28 cellular contexts compared by ENCODE assay signal in genomic region chr10:4918236-4918635, GRCh38.
"Had no signal": no experiment of that assay in that cellular context is flagged by ENCODE, and none has a peak within 500 bp of the region (broad histone marks: within the 10 kb centered on the region; RNA-seq: fewer than 3 reads in every experiment).

No MANE protein-coding gene starts in this region.

- H3K27me3 ChIP-seq: body of pancreas, Peyer's patch, SJSA1 had no signal

- H3K4me1 ChIP-seq: body of pancreas, Peyer's patch, SJSA1 had no signal

- DNase-seq: activated CD4-positive, alpha-beta T cell treated with anti-CD3 and anti-CD28 coated beads, Interleukin-2, amount 10 ng/mL, durations not matched to agents 24 days and 14 days; activated CD4-positive, alpha-beta T cell treated with anti-CD3 and anti-CD28 coated beads, Interleukin-2, amount 50 U/mL, for 4 hours; activated CD8-positive, alpha-beta T cell treated with anti-CD3 and anti-CD28 coated beads, Interleukin-2, amount 10 ng/mL, durations not matched to agents 7 days and 5 days; activated gamma-delta T cell; activated naive CD4-positive, alpha-beta T cell treated with Interleukin-2 at 50 U/mL for 16 hours; activated naive CD8-positive, alpha-beta T cell treated with anti-CD3 and anti-CD28 coated beads, Interleukin-2, amount 10 ng/mL, durations not matched to agents 7 days and 5 days; activated T-cell treated with anti-CD3 and anti-CD28 coated beads, Interleukin-2, amount 50 U/mL, for 24 hours; body of pancreas; central memory CD4-positive, alpha-beta T cell; Kasumi-1; KG1; MM.1S; MV-4-11; NCI-H1092; NCI-H1436 treated with DMSO at 0.1 percent for 48 hours; NCI-H1694 treated with DMSO at 0.1 percent for 48 hours; NCI-H2029; NCI-H446; NCI-H510A treated with DMSO at 0.1 percent for 48 hours; NCI-H526 treated with DMSO at 0.1 percent for 48 hours; NCI-H82; NK-92 treated with Interleukin-12 subunit alpha and Interleukin-12 subunit beta, amount 100 ng/mL, for 24 hours; PC-3; Peyer's patch; RPMI8226; SHP77 treated with DMSO at 0.1 percent for 48 hours; SK-N-SH had no signal

- H3K9ac ChIP-seq: SK-N-SH had no signal

- H3K27ac ChIP-seq: body of pancreas, Peyer's patch, SJSA1 had no signal

- H3K4me2 ChIP-seq: SK-N-SH had no signal

- ATAC-seq: activated CD8-positive, alpha-beta T cell treated with anti-CD3 and anti-CD28 coated beads, Interleukin-2, amount 10 ng/mL, durations not matched to agents 7 days and 5 days; body of pancreas; PC-3 had no signal

- H3K4me3 ChIP-seq: body of pancreas, Peyer's patch, SJSA1 had no signal

- H3K36me3 ChIP-seq: Peyer's patch, SJSA1 had no signal

- H3K9me3 ChIP-seq: body of pancreas, Peyer's patch, SJSA1, SK-N-SH had no signal
